Comparison of ENCODE assay signal across 1 cellular context in genomic region chr3:47379488-47379899, GRCh38.
TF ChIP-seq lines count a peak whose summit lies in the region.

No MANE protein-coding gene starts in this region.

TF ChIP-seq in HEK293, 187 proteins besides CTCF, POLR2A, EP300 and RAD21 (continued from another document):
- no peak for TF ChIP-seq PRDM4 (tag by site-specific recombination; IDR thresholded peaks at IDR 0.05)
